In the genomic region with DNA sequence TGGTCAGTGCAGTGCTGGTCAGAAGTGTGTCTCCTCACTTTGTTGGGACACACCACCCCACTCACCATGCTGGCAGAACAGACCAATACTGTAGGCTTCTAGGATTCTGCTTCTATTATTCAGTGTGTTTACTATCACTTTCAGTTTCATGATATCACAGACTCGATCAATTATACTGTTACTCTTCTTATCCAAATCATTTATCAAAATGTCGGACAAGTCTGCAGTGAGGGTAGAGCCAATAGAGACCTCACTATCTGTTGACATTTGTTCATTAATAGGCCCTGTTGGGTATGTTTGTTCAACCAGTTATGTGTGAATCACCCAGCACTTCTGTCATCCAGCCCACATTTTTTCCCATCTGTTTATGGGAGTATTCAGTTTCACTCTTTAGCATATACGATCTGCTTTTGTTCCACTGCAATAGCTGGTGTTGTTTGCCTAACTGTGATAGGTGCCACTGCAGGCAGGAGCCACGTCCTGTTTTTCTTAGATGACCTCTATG, we compare ENCODE assay signal across 8 cellular contexts.
DNase-seq lines count a peak whose midpoint lies in the region; ATAC-seq and TF ChIP-seq lines count a peak whose summit lies in the region.

No MANE protein-coding gene starts in this region.

- peaks cover 8 to 12% of the 10 kb centered on the region in 2 donors for H3K9me3 ChIP-seq in ascending aorta

- DNase-seq in DMS53 (lab: John Stamatoyannopoulos, UW) (peak; percentile 97), NCI-H2081 (lab: John Stamatoyannopoulos, UW) (peak; percentile 25 to 64), ascending aorta (ENCODE audit: low spot score in 2 of 2) (no peak), lung microvascular endothelial cell (ENCODE audit: low read depth in 2 of 2) (peak; percentile 67 to 92), RKO (ENCODE audit: low spot score) (no peak), AML-193 (lab: John Stamatoyannopoulos, UW) (no peak), Right ventricle myocardium inferior (ENCODE audit: missing footprints) (no peak)

- no peaks in the 10 kb centered on the region for H3K36me3 ChIP-seq in ascending aorta

- intact Hi-C loops in ascending aorta (cut with DNase I): no loop called here
- intact Hi-C loops in Right ventricle myocardium inferior (cut with DNase I): loop anchor here (10.0 kb wide), 1 partner anchor 392 kb away; no protein-coding TSS in a partner anchor

- no peak for TF ChIP-seq CTCF in ascending aorta (IDR thresholded peaks at IDR 0.05)

- H3K27ac ChIP-seq in ascending aorta: no peak overlapping the region

- no peaks in the 10 kb centered on the region for H3K4me1 ChIP-seq in ascending aorta

- ATAC-seq in GM18870 (IDR thresholded peaks at IDR 0.05; ENCODE audit: unreplicated experiment) (no peak), Right ventricle myocardium inferior (no peak)

- no peaks in the 10 kb centered on the region for H3K27me3 ChIP-seq in ascending aorta

- H3K4me3 ChIP-seq in ascending aorta: peak overlapping the region; percentile 13

Comparison
In these comparisons a context has a peak if more than half of its experiments do, and no peak if none do; other contexts are left out.
1. DNase-seq: peak in DMS53 (single experiment), NCI-H2081 (2 of 2) and lung microvascular endothelial cell (2 of 2); none in ascending aorta (0 of 2), RKO (single experiment), AML-193 (0 of 2) and Right ventricle myocardium inferior (single experiment).